8 cellular contexts compared by ENCODE assay signal in the genomic region with DNA sequence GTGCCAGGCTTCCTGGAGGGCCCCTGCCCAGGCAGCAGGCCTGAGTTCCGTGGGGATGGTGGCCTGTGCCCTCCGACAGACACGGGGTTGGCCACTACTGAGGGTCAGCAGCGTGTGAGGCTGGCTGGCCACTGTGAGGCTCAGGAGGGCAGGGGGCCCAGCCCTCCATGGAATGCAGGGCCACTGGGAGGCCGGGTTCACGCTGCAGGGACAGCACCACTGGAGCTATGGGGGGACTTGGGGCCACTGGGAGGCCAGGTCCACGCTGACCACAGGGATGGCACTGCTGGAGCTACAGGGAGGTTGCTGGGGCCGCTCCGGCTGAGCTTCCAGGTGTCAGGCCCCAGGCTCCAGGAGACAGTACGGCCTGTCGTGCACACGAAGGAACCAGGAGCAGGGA.
DNase-seq lines count a peak whose midpoint lies in the region; ATAC-seq, FAIRE-seq and TF ChIP-seq lines count a peak whose summit lies in the region.
"Not testable (repeated sequence)": the region's sequence is repeated elsewhere in the genome, so short reads cannot be mapped to it uniquely, and the experiment has no call there.

No MANE protein-coding gene starts in this region.

- H3K4me1 ChIP-seq in A549 = peaks cover 17% of the 10 kb centered on the region
- H3K4me1 ChIP-seq in Panc1 (ENCODE audit: control insufficient read depth, insufficient read depth, low read length); smooth muscle cell (ENCODE audit: low read depth): not testable (repeated sequence)
- H3K4me1 ChIP-seq in mesenchymal stem cell (ENCODE audit: control insufficient read depth, insufficient read depth, low read depth, low read length) = peaks cover 39% of the 10 kb centered on the region
- H3K4me1 ChIP-seq in upper lobe of right lung = peaks cover 11% of the 10 kb centered on the region

- not testable (repeated sequence) for H3K9ac ChIP-seq in mesenchymal stem cell (ENCODE audit: low read length)
- H3K9ac ChIP-seq in smooth muscle cell (ENCODE audit: low read depth) = peak overlapping the region; percentile 73

- in situ Hi-C loops in Panc1 (cut with HindIII; ENCODE audit: low pct_unique_long_range_greater_than_20kb, low sequenced_read_pairs) = not testable (repeated sequence)

- not testable (repeated sequence) for TF ChIP-seq RAD21 in A549 (conservative IDR thresholded peaks at IDR 0.05 in 1 of 2, IDR thresholded peaks at IDR 0.05 in 1 of 2)

- not testable (repeated sequence) for BruUV-seq in Panc1 (replicated peaks; lab: Mats Ljungman, UMichigan)

- not testable (repeated sequence) for H3K23ac ChIP-seq in mesenchymal stem cell (ENCODE audit: low read length in 2 of 2)

- not testable (repeated sequence) for FAIRE-seq in A549 (lab: Jason Lieb, UNC)

- H3K9me3 Mint-ChIP-seq in activated T-helper 17 cell treated with anti-CD3 and anti-CD28 coated beads, Interleukin-2, amount 50 U/mL, for 72 hours; dendritic cell treated with granulocyte-macrophage colony-stimulating factor and Interleukin-4, amounts not matched to agents 40 ng/mL and 50 ng/mL, for 4 days: not testable (repeated sequence)

- ATAC-seq in A549; Panc1; activated T-helper 17 cell treated with anti-CD3 and anti-CD28 coated beads, Interleukin-2, amount 50 U/mL, for 72 hours (replicated peaks); upper lobe of right lung: not testable (repeated sequence)

- not testable (repeated sequence) for H3K79me2 ChIP-seq in smooth muscle cell (ENCODE audit: low read depth)

- WGBS in A549 (ENCODE audit: missing lambda C conversion rate) = 100% methylated on average over 1 of the region's 12 CpGs
- WGBS in mesenchymal stem cell = 93% methylated on average over 8 of the region's 12 CpGs
- WGBS in smooth muscle cell (ENCODE audit: low lambda C conversion rate) = 100% methylated on average over 12 of the region's 12 CpGs

- H3F3A ChIP-seq in smooth muscle cell (ENCODE audit: low read depth) = not testable (repeated sequence)

- not testable (repeated sequence) for H4K20me1 ChIP-seq in smooth muscle cell (ENCODE audit: low read depth)

- not testable (repeated sequence) for H3K4me2 ChIP-seq in A549; mesenchymal stem cell (ENCODE audit: low read length, poor library complexity, severe bottlenecking); smooth muscle cell

- H3K27ac Mint-ChIP-seq in activated T-helper 17 cell treated with anti-CD3 and anti-CD28 coated beads, Interleukin-2, amount 50 U/mL, for 72 hours = not testable (repeated sequence)
- peak overlapping the region; percentile 66 for H3K27ac Mint-ChIP-seq in dendritic cell treated with granulocyte-macrophage colony-stimulating factor and Interleukin-4, amounts not matched to agents 40 ng/mL and 50 ng/mL, for 4 days

- H3K9me3 ChIP-seq in A549; Panc1 (ENCODE audit: control insufficient read depth, insufficient read depth, low read depth, low read length); mesenchymal stem cell (ENCODE audit: control insufficient read depth, low read length); smooth muscle cell (replicated peaks; ENCODE audit: low read depth); upper lobe of right lung: not testable (repeated sequence)

- intact Hi-C loops in Panc1 (cut with micrococcal nuclease; ENCODE audit: unreplicated experiment); dendritic cell treated with granulocyte-macrophage colony-stimulating factor and Interleukin-4, amounts not matched to agents 40 ng/mL and 50 ng/mL, for 4 days (cut with micrococcal nuclease); upper lobe of right lung (cut with DNase I): not testable (repeated sequence)

- not testable (repeated sequence) for DNase-seq in A549 (ENCODE audit: low read depth in 1 of 2, low spot score in 1 of 2); Panc1 (ENCODE audit: low read depth, low spot score); mesenchymal stem cell; smooth muscle cell (lab: John Stamatoyannopoulos, UW; ENCODE audit: unreplicated experiment)
- DNase-seq in H7 (peak; percentile 17), upper lobe of right lung (peak; percentile 64)

- not testable (repeated sequence) for H3K4me3 ChIP-seq in A549; H7 (ENCODE audit: insufficient read depth, low read depth, low read length); Panc1 (ENCODE audit: low read depth in 2 of 2, low read length in 2 of 2); mesenchymal stem cell (ENCODE audit: insufficient read depth in 1 of 2, low read depth in 1 of 2, low read length in 2 of 2); smooth muscle cell; upper lobe of right lung

- H2BK12ac ChIP-seq in mesenchymal stem cell (ENCODE audit: low read length in 2 of 2) = peak overlapping the region; percentile 84 to 99

- H2AFZ ChIP-seq in mesenchymal stem cell (ENCODE audit: low read depth, low read length); smooth muscle cell (ENCODE audit: low read depth): not testable (repeated sequence)

- H3K36me3 Mint-ChIP-seq in activated T-helper 17 cell treated with anti-CD3 and anti-CD28 coated beads, Interleukin-2, amount 50 U/mL, for 72 hours (ENCODE audit: low read depth); dendritic cell treated with granulocyte-macrophage colony-stimulating factor and Interleukin-4, amounts not matched to agents 40 ng/mL and 50 ng/mL, for 4 days (ENCODE audit: low read depth): not testable (repeated sequence)

- peak overlapping the region in 1 of 2 experiments; percentile 80 for H3K14ac ChIP-seq in mesenchymal stem cell (ENCODE audit: low read length in 2 of 2)

- H3K4ac ChIP-seq in mesenchymal stem cell (ENCODE audit: low read depth in 1 of 2, low read length in 2 of 2) = peak overlapping the region; percentile 38 to 49

- peak overlapping the region; percentile 63 to 97 for H3K18ac ChIP-seq in mesenchymal stem cell (ENCODE audit: low read depth in 1 of 2, low read length in 2 of 2)

- H3K36me3 ChIP-seq in H7 (replicated peaks; ENCODE audit: control insufficient read depth, insufficient read depth, low read length); Panc1 (ENCODE audit: control insufficient read depth, insufficient read depth, low read length); mesenchymal stem cell (ENCODE audit: control insufficient read depth in 1 of 2, insufficient read depth in 2 of 2, low read depth in 1 of 2, low read length in 2 of 2); smooth muscle cell (ENCODE audit: low read depth); upper lobe of right lung: not testable (repeated sequence)

- peak overlapping the region; percentile 54 for H4K8ac ChIP-seq in mesenchymal stem cell (ENCODE audit: low read length)

- peak overlapping the region; percentile 55 for H2BK15ac ChIP-seq in mesenchymal stem cell (ENCODE audit: low read depth, poor library complexity, severe bottlenecking)

- CTCF ChIA-PET in A549 (lab: Yijun Ruan, JAX) = interaction anchor here (1.4 kb wide), 1 partner anchor 62 kb away, joined by 4 read pairs; no protein-coding TSS in a partner anchor
- CTCF ChIA-PET in Panc1 (lab: Charles Lee) = not testable (repeated sequence)

- not testable (repeated sequence) for H3K4me1 Mint-ChIP-seq in activated T-helper 17 cell treated with anti-CD3 and anti-CD28 coated beads, Interleukin-2, amount 50 U/mL, for 72 hours
- H3K4me1 Mint-ChIP-seq in dendritic cell treated with granulocyte-macrophage colony-stimulating factor and Interleukin-4, amounts not matched to agents 40 ng/mL and 50 ng/mL, for 4 days (ENCODE audit: low read depth) = peaks cover 35% of the 10 kb centered on the region

- peaks cover 11% of the 10 kb centered on the region for H3K27me3 Mint-ChIP-seq in activated T-helper 17 cell treated with anti-CD3 and anti-CD28 coated beads, Interleukin-2, amount 50 U/mL, for 72 hours
- peaks cover 59% of the 10 kb centered on the region for H3K27me3 Mint-ChIP-seq in dendritic cell treated with granulocyte-macrophage colony-stimulating factor and Interleukin-4, amounts not matched to agents 40 ng/mL and 50 ng/mL, for 4 days

- TF ChIP-seq CTCF in A549 (IDR thresholded peaks at IDR 0.05); Panc1 (IDR thresholded peaks at IDR 0.05); smooth muscle cell (IDR thresholded peaks at IDR 0.05; ENCODE audit: borderline replicate concordance, insufficient read depth, poor library complexity, severe bottlenecking); upper lobe of right lung (IDR thresholded peaks at IDR 0.05): not testable (repeated sequence)

- H2AK5ac ChIP-seq in mesenchymal stem cell (ENCODE audit: low read length, severe bottlenecking) = peak overlapping the region; percentile 12

- not testable (repeated sequence) for H2BK5ac ChIP-seq in mesenchymal stem cell (ENCODE audit: low read depth, low read length, poor library complexity, severe bottlenecking)

- peak overlapping the region; percentile 93 for H4K91ac ChIP-seq in mesenchymal stem cell (ENCODE audit: low read length)

- peak overlapping the region; percentile 87 for H2BK120ac ChIP-seq in mesenchymal stem cell (ENCODE audit: low read depth, low read length)

- not testable (repeated sequence) for TF ChIP-seq POLR2A in A549 (IDR thresholded peaks at IDR 0.05; ENCODE audit: low read length)

- not testable (repeated sequence) for H3K79me1 ChIP-seq in mesenchymal stem cell (replicated peaks; ENCODE audit: low read length, poor library complexity, severe bottlenecking)

- H3K27ac ChIP-seq in A549 (peak overlapping the region; percentile 79 to 95; a peak in 5 of 6 replicates), Panc1 (ENCODE audit: low read length) (peak overlapping the region; percentile 51; the same call in 1 of the 2 replicates)
- H3K27ac ChIP-seq in mesenchymal stem cell (ENCODE audit: low read length, poor library complexity, severe bottlenecking); smooth muscle cell (ENCODE audit: low read depth); upper lobe of right lung: not testable (repeated sequence)

- not testable (repeated sequence) for TF ChIP-seq EP300 in A549 (IDR thresholded peaks at IDR 0.05)

- peak overlapping the region; percentile 53 for H3K4me3 Mint-ChIP-seq in activated T-helper 17 cell treated with anti-CD3 and anti-CD28 coated beads, Interleukin-2, amount 50 U/mL, for 72 hours
- H3K4me3 Mint-ChIP-seq in dendritic cell treated with granulocyte-macrophage colony-stimulating factor and Interleukin-4, amounts not matched to agents 40 ng/mL and 50 ng/mL, for 4 days = not testable (repeated sequence)

- H3K27me3 ChIP-seq in H7 (ENCODE audit: control insufficient read depth, insufficient read depth, low read length); Panc1 (ENCODE audit: control insufficient read depth, insufficient read depth, low read length); mesenchymal stem cell (ENCODE audit: control insufficient read depth in 1 of 2, insufficient read depth in 1 of 2, low read length in 2 of 2); smooth muscle cell (ENCODE audit: low read depth); upper lobe of right lung: not testable (repeated sequence)

- POLR2A ChIA-PET in A549 (lab: Yijun Ruan, JAX); Panc1 (lab: Charles Lee): not testable (repeated sequence)
